Comparison of ENCODE assay signal across 2 cellular contexts in genomic region chr19:44710483-44710882, GRCh38.
TF ChIP-seq lines count a peak whose summit lies in the region.

No MANE protein-coding gene starts in this region.

TF ChIP-seq in IMR-90, 13 proteins besides CTCF, POLR2A, EP300 and RAD21:
- TF ChIP-seq BHLHE40 (IDR thresholded peaks at IDR 0.05; ENCODE audit: low read depth, low read length) (no peak), ELK1 (IDR thresholded peaks at IDR 0.05; ENCODE audit: borderline replicate concordance, low read depth, low read length) (no peak), NFE2L2 (IDR thresholded peaks at IDR 0.05; ENCODE audit: low read depth, low read length) (no peak), RFX5 (IDR thresholded peaks at IDR 0.05; ENCODE audit: low read depth, low read length) (no peak), FOS (IDR thresholded peaks at IDR 0.05; ENCODE audit: low read depth, low read length) (no peak), USF2 (IDR thresholded peaks at IDR 0.05; ENCODE audit: low read depth, low read length) (no peak), CEBPB (IDR thresholded peaks at IDR 0.05; ENCODE audit: low read depth, low read length) (no peak), MXI1 (IDR thresholded peaks at IDR 0.05; ENCODE audit: borderline replicate concordance, low read depth, low read length) (no peak), RCOR1 (IDR thresholded peaks at IDR 0.05; ENCODE audit: insufficient replicate concordance, low read length) (no peak)

TF ChIP-seq in HepG2, 621 proteins besides CTCF, POLR2A, EP300 and RAD21:
- TF ChIP-seq RBFOX2 (IDR thresholded peaks at IDR 0.05; ENCODE audit: low read depth, low read length) (peak; percentile 31), AGO2 (optimal IDR thresholded peaks at IDR 0.05; ENCODE audit: low read depth, low read length) (peak; percentile 91), MED1 (CRISPR knock-in tag; IDR thresholded peaks at IDR 0.05) (no peak), HNRNPL (IDR thresholded peaks at IDR 0.05; ENCODE audit: low read depth, low read length) (peak; percentile 35; the same call in 1 of the 2 replicates), ZNF263 (CRISPR knock-in tag; IDR thresholded peaks at IDR 0.05) (0 out of 2 replicates have a peak, but pooled peaks have one; percentile 49)
- TF ChIP-seq, protein P1, sequence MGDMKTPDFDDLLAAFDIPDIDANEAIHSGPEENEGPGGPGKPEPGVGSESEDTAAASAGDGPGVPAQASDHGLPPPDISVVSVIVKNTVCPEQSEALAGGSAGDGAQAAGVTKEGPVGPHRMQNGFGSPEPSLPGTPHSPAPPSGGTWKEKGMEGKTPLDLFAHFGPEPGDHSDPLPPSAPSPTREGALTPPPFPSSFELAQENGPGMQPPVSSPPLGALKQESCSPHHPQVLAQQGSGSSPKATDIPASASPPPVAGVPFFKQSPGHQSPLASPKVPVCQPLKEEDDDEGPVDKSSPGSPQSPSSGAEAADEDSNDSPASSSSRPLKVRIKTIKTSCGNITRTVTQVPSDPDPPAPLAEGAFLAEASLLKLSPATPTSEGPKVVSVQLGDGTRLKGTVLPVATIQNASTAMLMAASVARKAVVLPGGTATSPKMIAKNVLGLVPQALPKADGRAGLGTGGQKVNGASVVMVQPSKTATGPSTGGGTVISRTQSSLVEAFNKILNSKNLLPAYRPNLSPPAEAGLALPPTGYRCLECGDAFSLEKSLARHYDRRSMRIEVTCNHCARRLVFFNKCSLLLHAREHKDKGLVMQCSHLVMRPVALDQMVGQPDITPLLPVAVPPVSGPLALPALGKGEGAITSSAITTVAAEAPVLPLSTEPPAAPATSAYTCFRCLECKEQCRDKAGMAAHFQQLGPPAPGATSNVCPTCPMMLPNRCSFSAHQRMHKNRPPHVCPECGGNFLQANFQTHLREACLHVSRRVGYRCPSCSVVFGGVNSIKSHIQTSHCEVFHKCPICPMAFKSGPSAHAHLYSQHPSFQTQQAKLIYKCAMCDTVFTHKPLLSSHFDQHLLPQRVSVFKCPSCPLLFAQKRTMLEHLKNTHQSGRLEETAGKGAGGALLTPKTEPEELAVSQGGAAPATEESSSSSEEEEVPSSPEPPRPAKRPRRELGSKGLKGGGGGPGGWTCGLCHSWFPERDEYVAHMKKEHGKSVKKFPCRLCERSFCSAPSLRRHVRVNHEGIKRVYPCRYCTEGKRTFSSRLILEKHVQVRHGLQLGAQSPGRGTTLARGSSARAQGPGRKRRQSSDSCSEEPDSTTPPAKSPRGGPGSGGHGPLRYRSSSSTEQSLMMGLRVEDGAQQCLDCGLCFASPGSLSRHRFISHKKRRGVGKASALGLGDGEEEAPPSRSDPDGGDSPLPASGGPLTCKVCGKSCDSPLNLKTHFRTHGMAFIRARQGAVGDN (CRISPR knock-in tag; IDR thresholded peaks at IDR 0.05): peak; percentile 21; the same call in 1 of the 2 replicates
- TF ChIP-seq, protein P2, sequence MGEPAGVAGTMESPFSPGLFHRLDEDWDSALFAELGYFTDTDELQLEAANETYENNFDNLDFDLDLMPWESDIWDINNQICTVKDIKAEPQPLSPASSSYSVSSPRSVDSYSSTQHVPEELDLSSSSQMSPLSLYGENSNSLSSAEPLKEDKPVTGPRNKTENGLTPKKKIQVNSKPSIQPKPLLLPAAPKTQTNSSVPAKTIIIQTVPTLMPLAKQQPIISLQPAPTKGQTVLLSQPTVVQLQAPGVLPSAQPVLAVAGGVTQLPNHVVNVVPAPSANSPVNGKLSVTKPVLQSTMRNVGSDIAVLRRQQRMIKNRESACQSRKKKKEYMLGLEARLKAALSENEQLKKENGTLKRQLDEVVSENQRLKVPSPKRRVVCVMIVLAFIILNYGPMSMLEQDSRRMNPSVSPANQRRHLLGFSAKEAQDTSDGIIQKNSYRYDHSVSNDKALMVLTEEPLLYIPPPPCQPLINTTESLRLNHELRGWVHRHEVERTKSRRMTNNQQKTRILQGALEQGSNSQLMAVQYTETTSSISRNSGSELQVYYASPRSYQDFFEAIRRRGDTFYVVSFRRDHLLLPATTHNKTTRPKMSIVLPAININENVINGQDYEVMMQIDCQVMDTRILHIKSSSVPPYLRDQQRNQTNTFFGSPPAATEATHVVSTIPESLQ (CRISPR knock-in tag; conservative IDR thresholded peaks at IDR 0.05): no peak
